Comparison of ENCODE assay signal across 10 cellular contexts in genomic region chr3:143157957-143158548, GRCh38. TPM values are rescaled to one million over a fixed set of nuclear protein-coding genes. Genes with fewer than 3 reads are reported as not detected.
DNase-seq lines count a peak whose midpoint lies in the region; ATAC-seq and TF ChIP-seq lines count a peak whose summit lies in the region.
"Had no signal": no experiment of that assay in that cellular context is flagged by ENCODE, and none has a peak within 500 bp of the region (broad histone marks: within the 10 kb centered on the region; RNA-seq: fewer than 3 reads in every experiment).

No MANE protein-coding gene starts in this region.

- ATAC-seq in GM18502 (IDR thresholded peaks at IDR 0.05; ENCODE audit: poor library complexity, unreplicated experiment) (peak; percentile 68), GM19455 (IDR thresholded peaks at IDR 0.05; ENCODE audit: unreplicated experiment) (peak; percentile 40), HG03039 (IDR thresholded peaks at IDR 0.05; ENCODE audit: unreplicated experiment) (peak; percentile 56)

- TF ChIP-seq POLR2A in erythroblast (IDR thresholded peaks at IDR 0.05; ENCODE audit: low read length) = no peak

- no peaks in the 10 kb centered on the region for H3K36me3 Mint-ChIP-seq in activated naive CD8-positive, alpha-beta T cell treated with anti-CD3 and anti-CD28 coated beads for 36 hours

- no peaks in the 10 kb centered on the region for H3K9me3 Mint-ChIP-seq in activated naive CD8-positive, alpha-beta T cell treated with anti-CD3 and anti-CD28 coated beads for 36 hours

- H3K27ac Mint-ChIP-seq in activated naive CD8-positive, alpha-beta T cell treated with anti-CD3 and anti-CD28 coated beads for 36 hours = peak overlapping the region; percentile 13

- DNase-seq in activated naive CD8-positive, alpha-beta T cell treated with anti-CD3 and anti-CD28 coated beads for 36 hours = no peak
- no peak for DNase-seq in HUDEP-2 (lab: John Stamatoyannopoulos, UW; ENCODE audit: unreplicated experiment in 76 of 76)
- DNase-seq in globus pallidus (ENCODE audit: low spot score) = no peak
- DNase-seq in stimulated activated CD4-positive, alpha-beta T cell treated with anti-CD3 and anti-CD28 coated beads, Interleukin-4, amount 100 ng/mL, for 24 hours = no peak
- no peak for DNase-seq in erythroblast (lab: John Stamatoyannopoulos, UW)
- DNase-seq: Calu3, NCI-H526 treated with DMSO at 0.1 percent for 48 hours had no signal

- H3K4me3 Mint-ChIP-seq in activated naive CD8-positive, alpha-beta T cell treated with anti-CD3 and anti-CD28 coated beads for 36 hours = no peak overlapping the region

- H3K27me3 Mint-ChIP-seq in activated naive CD8-positive, alpha-beta T cell treated with anti-CD3 and anti-CD28 coated beads for 36 hours = no peaks in the 10 kb centered on the region

- H3K4me1 Mint-ChIP-seq in activated naive CD8-positive, alpha-beta T cell treated with anti-CD3 and anti-CD28 coated beads for 36 hours = peaks cover 36% of the 10 kb centered on the region

RNA-seq across cellular contexts. Expression of gene CHST2, which starts 38.5 kb away (rescaled TPM):
- 10 to 100 TPM; 12.0 to 13.2 TPM for total RNA-seq in activated naive CD8-positive, alpha-beta T cell treated with anti-CD3 and anti-CD28 coated beads for 36 hours
